Comparison of ENCODE assay signal across 9 cellular contexts in genomic region chr20:36941403-36941835, GRCh38. TPM values are rescaled to one million over a fixed set of nuclear protein-coding genes. Genes with fewer than 3 reads are reported as not detected.
DNase-seq lines count a peak whose midpoint lies in the region; ATAC-seq and TF ChIP-seq lines count a peak whose summit lies in the region.
"Had no signal": no experiment of that assay in that cellular context is flagged by ENCODE, and none has a peak within 500 bp of the region (broad histone marks: within the 10 kb centered on the region; RNA-seq: fewer than 3 reads in every experiment).

No MANE protein-coding gene starts in this region.

- no peaks in the 10 kb centered on the region for H3K9me2 ChIP-seq in OCI-LY7 (ENCODE audit: insufficient read depth, low read length)

- no peak for TF ChIP-seq CTCF in testis (IDR thresholded peaks at IDR 0.05)
- no peak for TF ChIP-seq CTCF in OCI-LY7 (conservative IDR thresholded peaks at IDR 0.05; ENCODE audit: low read length)

- intact Hi-C loops in testis (cut with DNase I; ENCODE audit: low total_unique reads) = no loop called here
- intact Hi-C loops in OCI-LY7 (cut with micrococcal nuclease; ENCODE audit: unreplicated experiment) = no loop called here

- POLR2A ChIA-PET in OCI-LY7 (lab: Charles Lee) = no interaction called here

- CTCF ChIA-PET in OCI-LY7 (lab: Charles Lee; ENCODE audit: unreplicated experiment) = no interaction called here

- WGBS in testis, 2 donors = 43 to 51% methylated on average over 1 of the region's 1 CpG

- peak overlapping the region; percentile 77 to 91 for H3K27ac ChIP-seq in testis
- no peak overlapping the region for H3K27ac ChIP-seq in OCI-LY7 (ENCODE audit: low read depth, low read length, poor library complexity, severe bottlenecking)

- no peaks in the 10 kb centered on the region for H3K27me3 Mint-ChIP-seq in activated naive CD8-positive, alpha-beta T cell

- H3K4me1 ChIP-seq in testis (peaks cover 82% of the 10 kb centered on the region), OCI-LY7 (ENCODE audit: insufficient read depth, low read length, poor library complexity, severe bottlenecking) (no peaks in the 10 kb centered on the region)

- peaks cover 20% of the 10 kb centered on the region for H3K36me3 Mint-ChIP-seq in activated naive CD8-positive, alpha-beta T cell

- DNase-seq in activated CD8-positive, alpha-beta memory T cell treated with anti-CD3 and anti-CD28 coated beads for 24 hours = peak; percentile 24
- DNase-seq in activated CD8-positive, alpha-beta memory T cell treated with anti-CD3 and anti-CD28 coated beads, Interleukin-2, amount 50 U/mL, for 4 hours = no peak
- peak; percentile 35 for DNase-seq in left lobe of liver (ENCODE audit: low spot score)
- DNase-seq in testis = peak; percentile 76
- DNase-seq in OCI-LY7 (ENCODE audit: low spot score) = no peak
- DNase-seq: H7 had no signal

- no peak overlapping the region for H3K4me2 ChIP-seq in OCI-LY7 (ENCODE audit: low read length)

- TF ChIP-seq POLR2A in testis (IDR thresholded peaks at IDR 0.05) = no peak

- H3K4me3 Mint-ChIP-seq in activated naive CD8-positive, alpha-beta T cell = peak overlapping the region; percentile 77

- H3K36me3 ChIP-seq in testis (ENCODE audit: low read depth, missing control alignments) (no peaks in the 10 kb centered on the region), OCI-LY7 (ENCODE audit: insufficient read depth, low read length) (peaks cover 52% of the 10 kb centered on the region)

- H3K4me3 ChIP-seq in testis (no peak overlapping the region), OCI-LY7 (ENCODE audit: low read depth, low read length, poor library complexity, severe bottlenecking) (no peak overlapping the region)

- no peaks in the 10 kb centered on the region for H3K27me3 ChIP-seq in testis

- no peaks in the 10 kb centered on the region for H3K9me3 ChIP-seq in testis
- H3K9me3 ChIP-seq in OCI-LY7 (ENCODE audit: low read length) = no peaks in the 10 kb centered on the region

- H3K4me1 Mint-ChIP-seq in activated naive CD8-positive, alpha-beta T cell (ENCODE audit: low read depth) = peaks cover 76% of the 10 kb centered on the region

- H3K79me2 ChIP-seq in OCI-LY7 (ENCODE audit: insufficient read depth, low read depth, low read length) = no peaks in the 10 kb centered on the region

- H3K27ac Mint-ChIP-seq in activated naive CD8-positive, alpha-beta T cell = peak overlapping the region; percentile 94

- peak; percentile 26 for ATAC-seq in left lobe of liver
- ATAC-seq in HG03571 (IDR thresholded peaks at IDR 0.05; ENCODE audit: unreplicated experiment) = no peak
- ATAC-seq in GM19395 (IDR thresholded peaks at IDR 0.05; ENCODE audit: unreplicated experiment) = no peak

- no peak overlapping the region for H2AFZ ChIP-seq in OCI-LY7 (ENCODE audit: low read length)

- H4K20me1 ChIP-seq in OCI-LY7 (ENCODE audit: insufficient read depth, low read length) = no peaks in the 10 kb centered on the region

- H3K9me3 Mint-ChIP-seq in activated naive CD8-positive, alpha-beta T cell (ENCODE audit: low read depth) = no peaks in the 10 kb centered on the region

- no TSS peak for BruUV-seq in OCI-LY7 (replicated peaks; lab: Mats Ljungman, UMichigan)

RNA-seq across cellular contexts. Expression of gene SAMHD1, which starts 10.1 kb away (rescaled TPM):
- 22.5 TPM for total RNA-seq in left lobe of liver
- total RNA-seq in testis = 10 to 100 TPM; 61.9 to 79.0 TPM
- 38.7 TPM for polyA plus RNA-seq in testis (ENCODE audit: insufficient read depth, low read depth, low replicate concordance)
- total RNA-seq in OCI-LY7 (2014; rRNA removed; shearing (Covaris generic)) = 7.9 and 10.6 TPM in 2 replicates
- total RNA-seq in OCI-LY7 (2022) = 13.7 and 20.8 TPM in 2 replicates

Comparison
In these comparisons a context has a peak if more than half of its experiments do, and no peak if none do; other contexts are left out.
1. DNase-seq: peak in activated CD8-positive, alpha-beta memory T cell treated with anti-CD3 and anti-CD28 coated beads for 24 hours (single experiment), left lobe of liver (single experiment) and testis (single experiment); none in activated CD8-positive, alpha-beta memory T cell treated with anti-CD3 and anti-CD28 coated beads, Interleukin-2, amount 50 U/mL, for 4 hours (single experiment) and OCI-LY7 (single experiment).